In the genomic region with DNA sequence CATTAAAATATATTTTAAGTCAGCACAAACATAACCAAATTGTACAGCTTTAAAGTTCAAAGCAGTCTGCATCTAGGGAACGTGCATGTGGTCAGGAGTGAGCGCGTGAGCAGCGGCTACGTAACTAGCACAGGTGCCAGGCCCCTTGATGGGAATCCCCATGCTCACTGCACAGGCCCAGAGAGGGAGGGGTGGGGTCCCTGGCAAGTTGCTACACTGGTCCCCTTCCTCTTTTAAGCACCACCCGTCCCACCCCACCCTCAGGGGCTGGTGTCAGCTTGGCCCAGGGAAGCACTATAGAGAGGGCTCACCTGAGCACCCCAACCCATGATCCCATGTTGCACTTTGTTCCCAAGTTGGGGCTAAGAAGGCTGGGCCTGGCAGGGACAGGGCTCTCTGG, we compare ENCODE assay signal across 8 cellular contexts. TPM values are rescaled to one million over a fixed set of nuclear protein-coding genes. Genes with fewer than 3 reads are reported as not detected.
DNase-seq lines count a peak whose midpoint lies in the region; ATAC-seq and TF ChIP-seq lines count a peak whose summit lies in the region.

No MANE protein-coding gene starts in this region.

- intact Hi-C loops in sigmoid colon (cut with DNase I): loop anchor here (5.0 kb wide), 1 partner anchor 63 kb away; the partner anchor contains the start of gene IP6K1

- no peak for TF ChIP-seq POLR2A in sigmoid colon (IDR thresholded peaks at IDR 0.05)

- H3K9me3 ChIP-seq in sigmoid colon: no peaks in the 10 kb centered on the region

- no peaks in the 10 kb centered on the region for H3K27me3 ChIP-seq in sigmoid colon

- no peak for TF ChIP-seq CTCF in sigmoid colon (IDR thresholded peaks at IDR 0.05)

- DNase-seq in NCI-H82 (lab: John Stamatoyannopoulos, UW) (peak; percentile 37), NCI-H82 treated with DMSO at 0.1 percent for 48 hours (lab: John Stamatoyannopoulos, UW; ENCODE audit: unreplicated experiment) (no peak), germinal center (ENCODE audit: low spot score) (peak; percentile 50), sigmoid colon (peak; percentile 73), NOMO-1 treated with DMSO at 0.1 percent for 48 hours (lab: John Stamatoyannopoulos, UW; ENCODE audit: unreplicated experiment) (no peak), NCI-H187 (lab: John Stamatoyannopoulos, UW) (no peak)
- peak; percentile 37 to 38 for DNase-seq in activated CD4-positive, alpha-beta T cell treated with anti-CD3 and anti-CD28 coated beads, Interleukin-2, amount 50 U/mL, for 48 hours

- WGBS in sigmoid colon, 2 donors: 17 to 29% methylated on average over 6 of the region's 6 CpGs

- H3K4me3 ChIP-seq in sigmoid colon: peak overlapping the region; percentile 90 to 99 (median 93)

- peaks cover 20 to 56% (median 27%) of the 10 kb centered on the region in 4 donors for H3K36me3 ChIP-seq in sigmoid colon

- H3K27ac ChIP-seq in sigmoid colon: peak overlapping the region; percentile 92 to 96 (median 94)

- H3K4me1 ChIP-seq in sigmoid colon: peaks cover 0 to 40% (median 28%) of the 10 kb centered on the region in 4 donors

- no peak for ATAC-seq in GM19328 (IDR thresholded peaks at IDR 0.05; ENCODE audit: unreplicated experiment)

- TF ChIP-seq EP300 in sigmoid colon (IDR thresholded peaks at IDR 0.05): no peak

RNA-seq across cellular contexts. Expression of gene GMPPB, which starts 0.8 kb away (rescaled TPM):
- total RNA-seq in sigmoid colon: 10 to 100 TPM in 2 of 4 donors, 1 to 10 TPM in 2; 9.9 to 14.3 (median 10.8) TPM
- polyA plus RNA-seq in sigmoid colon: 10 to 100 TPM; 25.2 to 57.5 (median 44.9) TPM

RNA-seq across cellular contexts. Expression of gene AMIGO3, which starts 5.1 kb away (rescaled TPM):
- total RNA-seq in sigmoid colon: under 1 TPM in 2 of 4 donors, not detected in 2; 0.71 to 0.82 TPM
- polyA plus RNA-seq in sigmoid colon: 1 to 10 TPM in 1 of 3 donors, under 1 TPM in 1, not detected in 1; 0.46 to 1.2 TPM

RNA-seq across cellular contexts. Expression of gene RNF123, which starts 35.2 kb away (rescaled TPM):
- 10 to 100 TPM; 16.5 to 29.4 (median 20.8) TPM for total RNA-seq in sigmoid colon
- 10 to 100 TPM; 12.5 to 28.6 (median 14.4) TPM for polyA plus RNA-seq in sigmoid colon

RNA-seq across cellular contexts. Expression of gene MST1, which starts 35.3 kb away (rescaled TPM):
- 10 to 100 TPM in 2 of 4 donors, 1 to 10 TPM in 2; 3.9 to 12.5 (median 7.7) TPM for total RNA-seq in sigmoid colon
- 10 to 100 TPM in 1 of 3 donors, 1 to 10 TPM in 1, not detected in 1; 3.0 to 18.1 TPM for polyA plus RNA-seq in sigmoid colon

RNA-seq across cellular contexts. Expression of gene APEH, which starts 50.4 kb away (rescaled TPM):
- total RNA-seq in sigmoid colon: 10 to 100 TPM; 49.0 to 64.8 (median 57.7) TPM
- 100 to 1,000 TPM in 1 of 3 donors, 10 to 100 TPM in 2; 64.9 to 102 (median 71.4) TPM for polyA plus RNA-seq in sigmoid colon

Comparison
In these comparisons a context has a peak if more than half of its experiments do, and no peak if none do; other contexts are left out.
1. DNase-seq: peak in NCI-H82 (single experiment), activated CD4-positive, alpha-beta T cell treated with anti-CD3 and anti-CD28 coated beads, Interleukin-2, amount 50 U/mL, for 48 hours (2 of 2), germinal center (single experiment) and sigmoid colon (single experiment); none in NCI-H82 treated with DMSO at 0.1 percent for 48 hours (single experiment), NOMO-1 treated with DMSO at 0.1 percent for 48 hours (single experiment) and NCI-H187 (0 of 2).